8 cellular contexts compared by ENCODE assay signal in genomic region chr2:111247491-111247890, GRCh38.
"Had no signal": no experiment of that assay in that cellular context is flagged by ENCODE, and none has a peak within 500 bp of the region (broad histone marks: within the 10 kb centered on the region; RNA-seq: fewer than 3 reads in every experiment).

No MANE protein-coding gene starts in this region.

- H3K9ac ChIP-seq: GM23248 had no signal

- H3K4me3 ChIP-seq: GM23248, HAP-1 had no signal

- H3K9me3 ChIP-seq: HAP-1 had no signal

- ATAC-seq: HCT116 had no signal

- H3K27ac ChIP-seq: GM23248, HL-60 had no signal

- H3K36me3 ChIP-seq: HAP-1 had no signal

- DNase-seq: GOT3, H7, HFFc6, KG1 had no signal

- H3K4me1 ChIP-seq: HAP-1 had no signal

- H2AFZ ChIP-seq: GM23248 had no signal
